Comparison of ENCODE assay signal across 8 cellular contexts in the genomic region with DNA sequence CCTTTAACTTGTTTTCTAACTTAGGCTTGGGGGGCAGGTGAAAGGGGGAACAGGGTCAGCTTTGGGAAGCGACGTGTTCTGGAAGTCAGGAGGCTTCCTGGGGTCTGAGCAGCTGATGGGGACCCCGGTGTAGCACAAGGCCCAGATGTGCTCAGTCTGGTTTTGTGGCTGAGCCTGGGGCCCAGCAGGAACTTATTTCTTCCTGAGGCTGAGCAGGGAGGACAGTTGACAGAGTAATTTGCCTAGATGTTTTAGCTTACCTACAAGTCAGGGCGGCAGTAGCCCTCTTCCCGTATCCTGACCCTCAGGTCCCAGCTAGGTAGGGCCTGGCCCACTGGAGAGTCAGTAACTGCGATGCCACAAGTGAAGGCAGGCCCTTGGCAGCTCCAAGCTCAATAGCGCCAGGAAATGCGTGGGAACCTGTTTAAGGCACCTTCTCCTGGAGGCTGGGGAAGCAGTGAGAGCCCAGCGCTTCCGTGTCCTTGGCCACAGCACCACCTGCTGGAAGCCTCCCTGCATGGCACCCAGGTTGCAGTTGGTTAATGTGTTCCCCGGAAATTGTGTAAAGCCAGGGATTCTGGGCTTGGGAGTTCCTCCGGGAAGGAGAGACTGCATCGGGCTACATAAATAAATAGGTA. TPM values are rescaled to one million over a fixed set of nuclear protein-coding genes. Genes with fewer than 3 reads are reported as not detected.
DNase-seq lines count a peak whose midpoint lies in the region; ATAC-seq and TF ChIP-seq lines count a peak whose summit lies in the region.

No MANE protein-coding gene starts in this region.

- H3K27ac Mint-ChIP-seq in activated T-cell treated with anti-CD3 and anti-CD28 coated beads, Interleukin-2, amount 50 U/mL, for 72 hours: peak overlapping the region; percentile 89

- TF ChIP-seq POLR2A in esophagus muscularis mucosa (IDR thresholded peaks at IDR 0.05; ENCODE audit: low read depth): no peak

- peaks cover 52 to 83% of the 10 kb centered on the region in 2 donors for H3K36me3 Mint-ChIP-seq in activated T-cell treated with anti-CD3 and anti-CD28 coated beads, Interleukin-2, amount 50 U/mL, for 72 hours (ENCODE audit: insufficient read depth in 2 of 2)

- H3K9me3 Mint-ChIP-seq in activated T-cell treated with anti-CD3 and anti-CD28 coated beads, Interleukin-2, amount 50 U/mL, for 72 hours: no peaks in the 10 kb centered on the region

- intact Hi-C loops in esophagus muscularis mucosa (cut with DNase I): loop anchor here (2.0 to 5.0 kb wide), 3 partner anchors 121 to 201 kb away; no protein-coding TSS in a partner anchor

- peaks cover 0 to 10% (median 0%) of the 10 kb centered on the region in 4 donors for H3K27me3 ChIP-seq in esophagus muscularis mucosa

- no peak for TF ChIP-seq EP300 in esophagus muscularis mucosa (IDR thresholded peaks at IDR 0.05)

- in situ Hi-C loops in G401 (cut with HindIII; ENCODE audit: low sequenced_read_pairs): no loop called here

- H3K27me3 Mint-ChIP-seq in activated T-cell treated with anti-CD3 and anti-CD28 coated beads, Interleukin-2, amount 50 U/mL, for 72 hours (ENCODE audit: low read depth): no peaks in the 10 kb centered on the region

- TF ChIP-seq CTCF in esophagus muscularis mucosa (IDR thresholded peaks at IDR 0.05): peak; percentile 97 to 99 (median 99)

- no peaks in the 10 kb centered on the region for H3K36me3 ChIP-seq in esophagus muscularis mucosa

- peak overlapping the region; percentile 34 to 79 (median 58) for H3K27ac ChIP-seq in esophagus muscularis mucosa (replicated peaks in 1 of 4)

- H3K4me1 Mint-ChIP-seq in activated T-cell treated with anti-CD3 and anti-CD28 coated beads, Interleukin-2, amount 50 U/mL, for 72 hours (ENCODE audit: low read depth): peaks cover 73% of the 10 kb centered on the region

- peak overlapping the region; percentile 89 to 90 for H3K4me3 Mint-ChIP-seq in activated T-cell treated with anti-CD3 and anti-CD28 coated beads, Interleukin-2, amount 50 U/mL, for 72 hours

- H3K4me3 ChIP-seq in esophagus muscularis mucosa: peak overlapping the region in 2 of 4 donors; percentile 10 to 26

- ATAC-seq in activated T-cell treated with anti-CD3 and anti-CD28 coated beads, Interleukin-2, amount 50 U/mL, for 72 hours (replicated peaks in 1 of 2): no peak
- no peak for ATAC-seq in HG03439 (IDR thresholded peaks at IDR 0.05; ENCODE audit: unreplicated experiment)

- peaks cover 49 to 56% (median 53%) of the 10 kb centered on the region in 4 donors for H3K4me1 ChIP-seq in esophagus muscularis mucosa

- 36% methylated on average over 8 of the region's 13 CpGs for WGBS in esophagus muscularis mucosa

- DNase-seq in G401 (ENCODE audit: low spot score) (peak; percentile 94), KG1 (lab: John Stamatoyannopoulos, UW) (peak; percentile 80), OCI-M1 (lab: John Stamatoyannopoulos, UW) (peak; percentile 92), esophagus muscularis mucosa (ENCODE audit: extremely low spot score) (peak; percentile 97), myocyte (ENCODE audit: low read depth) (peak; percentile 90)
- peak; percentile 82 to 88 for DNase-seq in activated T-cell treated with anti-CD3 and anti-CD28 coated beads, Interleukin-2, amount 50 U/mL, for 72 hours
- DNase-seq in stimulated activated CD8-positive, alpha-beta memory T cell treated with anti-CD3 and anti-CD28 coated beads, Interleukin-7, amount 100 ng/mL, for 24 hours (ENCODE audit: low read depth): peak; percentile 78

- H3K9me3 ChIP-seq in esophagus muscularis mucosa: no peaks in the 10 kb centered on the region

RNA-seq across cellular contexts. Expression of a gene that starts 5.2 kb away (rescaled TPM):
- total RNA-seq in G401 (2014; rRNA removed; shearing (Covaris generic)): not detected in 2 replicates
- 100 to 1,000 TPM; 311 to 371 TPM for total RNA-seq in activated T-cell treated with anti-CD3 and anti-CD28 coated beads, Interleukin-2, amount 50 U/mL, for 72 hours
- under 1 TPM in 1 of 4 donors, not detected in 3; 0.33 TPM for total RNA-seq in esophagus muscularis mucosa
- total RNA-seq in myocyte: 0.05 TPM in 1 of 2 replicates, not detected in the other
- polyA plus RNA-seq in myocyte (2012): 1.4 TPM

RNA-seq across cellular contexts. Expression of a gene that starts 58.6 kb away (rescaled TPM):
- not detected in 2 replicates for total RNA-seq in G401 (2014; rRNA removed; shearing (Covaris generic))
- 10 to 100 TPM in 1 of 2 donors, 1 to 10 TPM in 1; 9.9 to 10.6 TPM for total RNA-seq in activated T-cell treated with anti-CD3 and anti-CD28 coated beads, Interleukin-2, amount 50 U/mL, for 72 hours
- total RNA-seq in esophagus muscularis mucosa (not detected), myocyte (not detected in 2 replicates)
- polyA plus RNA-seq in myocyte (2012): 0.03 TPM

Comparison
In these comparisons a context has a peak if more than half of its experiments do, and no peak if none do; other contexts are left out.
1. RNA of a gene that starts 5.2 kb away (total RNA-seq): 311 to 371 TPM in activated T-cell treated with anti-CD3 and anti-CD28 coated beads, Interleukin-2, amount 50 U/mL, for 72 hours; 0.33 TPM in esophagus muscularis mucosa, 0.05 TPM in myocyte and not detected in G401; every median in the first group is over 100 times any median in the second.
2. RNA of a gene that starts 58.6 kb away (total RNA-seq): 9.9 to 10.6 TPM in activated T-cell treated with anti-CD3 and anti-CD28 coated beads, Interleukin-2, amount 50 U/mL, for 72 hours; not detected in G401, not detected in esophagus muscularis mucosa and not detected in myocyte; every median in the first group is over 10 times any median in the second.
3. Peak in every context shown above with its lines, with median percentiles within 50 percentile points of each other: DNase-seq.